In genomic region chr2:217979151-217979811, GRCh38 we compare ENCODE assay signal across 2 cellular contexts.
A peak's percentile ranks its signal among the peaks of the same experiment; 100 is the strongest.
TF ChIP-seq lines count a peak whose summit lies in the region.

No MANE protein-coding gene starts in this region.

TF ChIP-seq in endothelial cell of umbilical vein, 7 proteins besides CTCF, POLR2A, EP300 and RAD21:
- TF ChIP-seq GATA2 (IDR thresholded peaks at IDR 0.05; ENCODE audit: insufficient read depth, insufficient read length, low read depth, low read length) (no peak), MYC (IDR thresholded peaks at IDR 0.05; ENCODE audit: low read depth, low read length) (no peak), FOS (IDR thresholded peaks at IDR 0.05; ENCODE audit: borderline replicate concordance, insufficient read depth, low read length) (no peak), POLR2AphosphoS5 (IDR thresholded peaks at IDR 0.05; ENCODE audit: insufficient read depth, low read depth, low read length) (no peak), EZH2 (IDR thresholded peaks at IDR 0.05; ENCODE audit: borderline replicate concordance, low read depth, low read length, severe bottlenecking) (no peak), JUN (IDR thresholded peaks at IDR 0.05; ENCODE audit: borderline replicate concordance, insufficient read depth, insufficient read length, low read depth) (no peak)
- TF ChIP-seq, protein P1, sequence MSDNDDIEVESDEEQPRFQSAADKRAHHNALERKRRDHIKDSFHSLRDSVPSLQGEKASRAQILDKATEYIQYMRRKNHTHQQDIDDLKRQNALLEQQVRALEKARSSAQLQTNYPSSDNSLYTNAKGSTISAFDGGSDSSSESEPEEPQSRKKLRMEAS (IDR thresholded peaks at IDR 0.05; ENCODE audit: insufficient read depth, insufficient read length) = no peak

TF ChIP-seq in HepG2, 621 proteins besides CTCF, POLR2A, EP300 and RAD21:
- TF ChIP-seq EZH2 (conservative IDR thresholded peaks at IDR 0.05; ENCODE audit: low read depth, low read length) = peak; percentile 96
- no peak for TF ChIP-seq ZNF782 (CRISPR knock-in tag; IDR thresholded peaks at IDR 0.05; ENCODE audit: borderline replicate concordance)
- TF ChIP-seq ZNF605 (CRISPR knock-in tag; IDR thresholded peaks at IDR 0.05) = 0 out of 2 replicates have a peak, but pooled peaks have one; percentile 30
- TF ChIP-seq ZFP41 (CRISPR knock-in tag; IDR thresholded peaks at IDR 0.05; ENCODE audit: borderline replicate concordance) = no peak
- TF ChIP-seq MXD1 (CRISPR knock-in tag; IDR thresholded peaks at IDR 0.05) = 0 out of 2 replicates have a peak, but pooled peaks have one; percentile 17
- no peak; the same call in 1 of the 2 replicates for TF ChIP-seq ZNF710 (CRISPR knock-in tag; IDR thresholded peaks at IDR 0.05; ENCODE audit: borderline replicate concordance)
- TF ChIP-seq, protein P2, sequence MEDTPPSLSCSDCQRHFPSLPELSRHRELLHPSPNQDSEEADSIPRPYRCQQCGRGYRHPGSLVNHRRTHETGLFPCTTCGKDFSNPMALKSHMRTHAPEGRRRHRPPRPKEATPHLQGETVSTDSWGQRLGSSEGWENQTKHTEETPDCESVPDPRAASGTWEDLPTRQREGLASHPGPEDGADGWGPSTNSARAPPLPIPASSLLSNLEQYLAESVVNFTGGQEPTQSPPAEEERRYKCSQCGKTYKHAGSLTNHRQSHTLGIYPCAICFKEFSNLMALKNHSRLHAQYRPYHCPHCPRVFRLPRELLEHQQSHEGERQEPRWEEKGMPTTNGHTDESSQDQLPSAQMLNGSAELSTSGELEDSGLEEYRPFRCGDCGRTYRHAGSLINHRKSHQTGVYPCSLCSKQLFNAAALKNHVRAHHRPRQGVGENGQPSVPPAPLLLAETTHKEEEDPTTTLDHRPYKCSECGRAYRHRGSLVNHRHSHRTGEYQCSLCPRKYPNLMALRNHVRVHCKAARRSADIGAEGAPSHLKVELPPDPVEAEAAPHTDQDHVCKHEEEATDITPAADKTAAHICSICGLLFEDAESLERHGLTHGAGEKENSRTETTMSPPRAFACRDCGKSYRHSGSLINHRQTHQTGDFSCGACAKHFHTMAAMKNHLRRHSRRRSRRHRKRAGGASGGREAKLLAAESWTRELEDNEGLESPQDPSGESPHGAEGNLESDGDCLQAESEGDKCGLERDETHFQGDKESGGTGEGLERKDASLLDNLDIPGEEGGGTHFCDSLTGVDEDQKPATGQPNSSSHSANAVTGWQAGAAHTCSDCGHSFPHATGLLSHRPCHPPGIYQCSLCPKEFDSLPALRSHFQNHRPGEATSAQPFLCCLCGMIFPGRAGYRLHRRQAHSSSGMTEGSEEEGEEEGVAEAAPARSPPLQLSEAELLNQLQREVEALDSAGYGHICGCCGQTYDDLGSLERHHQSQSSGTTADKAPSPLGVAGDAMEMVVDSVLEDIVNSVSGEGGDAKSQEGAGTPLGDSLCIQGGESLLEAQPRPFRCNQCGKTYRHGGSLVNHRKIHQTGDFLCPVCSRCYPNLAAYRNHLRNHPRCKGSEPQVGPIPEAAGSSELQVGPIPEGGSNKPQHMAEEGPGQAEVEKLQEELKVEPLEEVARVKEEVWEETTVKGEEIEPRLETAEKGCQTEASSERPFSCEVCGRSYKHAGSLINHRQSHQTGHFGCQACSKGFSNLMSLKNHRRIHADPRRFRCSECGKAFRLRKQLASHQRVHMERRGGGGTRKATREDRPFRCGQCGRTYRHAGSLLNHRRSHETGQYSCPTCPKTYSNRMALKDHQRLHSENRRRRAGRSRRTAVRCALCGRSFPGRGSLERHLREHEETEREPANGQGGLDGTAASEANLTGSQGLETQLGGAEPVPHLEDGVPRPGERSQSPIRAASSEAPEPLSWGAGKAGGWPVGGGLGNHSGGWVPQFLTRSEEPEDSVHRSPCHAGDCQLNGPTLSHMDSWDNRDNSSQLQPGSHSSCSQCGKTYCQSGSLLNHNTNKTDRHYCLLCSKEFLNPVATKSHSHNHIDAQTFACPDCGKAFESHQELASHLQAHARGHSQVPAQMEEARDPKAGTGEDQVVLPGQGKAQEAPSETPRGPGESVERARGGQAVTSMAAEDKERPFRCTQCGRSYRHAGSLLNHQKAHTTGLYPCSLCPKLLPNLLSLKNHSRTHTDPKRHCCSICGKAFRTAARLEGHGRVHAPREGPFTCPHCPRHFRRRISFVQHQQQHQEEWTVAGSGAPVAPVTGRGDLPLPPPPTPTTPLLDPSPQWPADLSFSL (CRISPR knock-in tag; IDR thresholded peaks at IDR 0.05) = 0 out of 2 replicates have a peak, but pooled peaks have one; percentile 56
- TF ChIP-seq ZNF660 (CRISPR knock-in tag; IDR thresholded peaks at IDR 0.05; ENCODE audit: borderline replicate concordance, low read depth) = no peak
